Comparison of ENCODE assay signal across 9 cellular contexts in the genomic region with DNA sequence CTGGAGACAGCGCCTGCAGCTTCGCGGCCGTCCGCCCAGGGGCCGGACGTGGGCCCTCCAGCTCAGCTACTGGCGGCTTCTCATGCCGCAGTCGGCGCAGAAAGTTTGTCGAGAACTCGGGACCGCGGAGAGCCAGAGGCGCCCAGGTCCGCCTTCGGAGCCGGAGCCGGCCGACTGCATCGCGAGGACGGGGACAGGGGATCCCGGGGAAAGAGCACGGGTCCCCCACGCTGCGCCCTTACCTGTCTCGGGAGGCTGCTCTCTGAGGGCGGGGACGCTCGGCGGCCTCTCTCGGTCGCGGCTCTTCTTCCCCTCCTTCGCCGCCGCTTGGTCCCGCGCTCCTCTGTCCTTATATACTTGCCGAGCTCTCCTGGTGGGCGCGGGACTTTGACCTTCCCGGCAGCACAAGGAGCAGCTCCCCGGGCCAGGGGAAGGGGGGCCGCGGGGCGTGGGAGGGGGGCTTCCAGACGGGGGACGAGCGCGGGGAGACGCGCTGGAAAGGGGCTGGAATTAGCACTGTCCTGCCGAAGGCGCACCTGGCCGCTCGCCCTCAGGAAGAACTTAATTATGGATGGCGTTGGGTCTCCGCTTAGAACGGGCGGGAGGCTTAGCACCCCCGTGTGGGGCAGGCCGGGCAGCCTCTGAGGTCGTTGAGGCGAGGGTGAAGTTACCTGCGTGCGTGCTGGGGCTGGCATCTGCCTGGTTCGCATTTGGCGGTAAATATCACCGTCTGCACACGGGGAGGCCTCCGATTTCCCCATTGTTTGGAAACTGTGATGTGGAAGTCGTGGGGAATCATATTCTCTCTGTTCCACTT. TPM values are rescaled to one million over a fixed set of nuclear protein-coding genes. Genes with fewer than 3 reads are reported as not detected.
DNase-seq lines count a peak whose midpoint lies in the region; ATAC-seq and TF ChIP-seq lines count a peak whose summit lies in the region.
"Had no signal": no experiment of that assay in that cellular context is flagged by ENCODE, and none has a peak within 500 bp of the region (broad histone marks: within the 10 kb centered on the region; RNA-seq: fewer than 3 reads in every experiment).

A gene (minus strand): TSS at position 325 of the 817 bp plus-strand sequence. CDS start 3,808 bp downstream, outside the sequence.

- H3K4me1 ChIP-seq in heart left ventricle: peaks cover 0 to 16% (median 10%) of the 10 kb centered on the region in 12 donors
- no peaks in the 10 kb centered on the region for H3K4me1 ChIP-seq in prostate gland (replicated peaks)

- no peak for TF ChIP-seq CTCF in NB4 (IDR thresholded peaks at IDR 0.05; ENCODE audit: low read depth, low read length)
- TF ChIP-seq CTCF in heart left ventricle (IDR thresholded peaks at IDR 0.05): no peak
- peak in 1 of 4 experiments; percentile 17 for TF ChIP-seq CTCF in prostate gland (IDR thresholded peaks at IDR 0.05)

- H3K4me3 ChIP-seq in NB4 (ENCODE audit: low read depth, low read length): no peak within 1 kb of the TSS
- H3K4me3 ChIP-seq in heart left ventricle: peak within 1 kb of the TSS; percentile 26 to 62 (median 50)
- peak within 1 kb of the TSS; percentile 4 to 33 for H3K4me3 ChIP-seq in prostate gland
- H3K4me3 ChIP-seq: K562 had no signal

- WGBS in heart left ventricle, 4 donors: 4 to 8% (median 7%) methylated on average over 33 to 75 of the region's 75 CpGs
- WGBS in prostate gland: 5% methylated on average over 66 of the region's 75 CpGs

- H3K27me3 ChIP-seq in heart left ventricle (peaks cover 16 to 65% (median 44%) of the 10 kb centered on the region in 9 donors), prostate gland (replicated peaks; ENCODE audit: insufficient read depth) (no peaks in the 10 kb centered on the region)

- ATAC-seq in heart left ventricle: peak in 3 of 4 donors; percentile 40 to 54 (median 54)
- ATAC-seq in GM18519 (IDR thresholded peaks at IDR 0.05; ENCODE audit: low FRiP score, unreplicated experiment): no peak
- ATAC-seq: K562 had no signal

- DNase-seq in Daoy (ENCODE audit: low read depth) (peak; percentile 56), NB4 (ENCODE audit: low read depth) (peak; percentile 62), activated gamma-delta T cell treated with Interleukin-2 at 50 U/mL for 16 hours (peak; percentile 34), heart left ventricle (peak in 2 of 5 donors; percentile 38 to 70), prostate gland (ENCODE audit: low spot score) (no peak), caudate nucleus (lab: John Stamatoyannopoulos, UW) (no peak), SHP77 treated with DMSO at 0.1 percent for 48 hours (lab: John Stamatoyannopoulos, UW) (no peak)

- H3K36me3 ChIP-seq in heart left ventricle (no peaks in the 10 kb centered on the region), prostate gland (no peaks in the 10 kb centered on the region)

- H3K27ac ChIP-seq in heart left ventricle (no peak within 1 kb of the TSS), prostate gland (no peak within 1 kb of the TSS), caudate nucleus (ENCODE audit: low read depth, low read length) (no peak within 1 kb of the TSS)

- intact Hi-C loops in heart left ventricle (cut with DNase I) (no loop called here), prostate gland (cut with DNase I) (no loop called here)

- TF ChIP-seq POLR2A in NB4 (IDR thresholded peaks at IDR 0.05; ENCODE audit: extremely low read depth, insufficient read length) (no peak), heart left ventricle (IDR thresholded peaks at IDR 0.05) (no peak), prostate gland (IDR thresholded peaks at IDR 0.05) (no peak)

- H3K9me3 ChIP-seq in heart left ventricle: peaks cover 0 to 6% (median 0%) of the 10 kb centered on the region in 12 donors
- no peaks in the 10 kb centered on the region for H3K9me3 ChIP-seq in prostate gland

RNA-seq across cellular contexts. Expression of the gene that starts here (rescaled TPM):
- total RNA-seq in Daoy (2014; rRNA removed; shearing (Covaris generic)): 0.34 TPM in 1 of 2 replicates, not detected in the other
- total RNA-seq in heart left ventricle (1 to 10 TPM in 8 of 9 donors, under 1 TPM in 1; 0.77 to 8.0 (median 3.0) TPM), prostate gland (10 to 100 TPM in 1 of 2 donors, 1 to 10 TPM in 1; 2.6 to 31.0 TPM)
- 1 to 10 TPM; 2.6 to 7.8 TPM for polyA plus RNA-seq in heart left ventricle
- total RNA-seq: K562 had no signal
- polyA plus RNA-seq: K562 had no signal

Comparison
In these comparisons a context has a peak if more than half of its experiments do, and no peak if none do; other contexts are left out.
1. Peak in DNase-seq in Daoy; RNA of the gene not detected or under 1 TPM.
2. DNase-seq: peak in NB4 (single experiment) and activated gamma-delta T cell treated with Interleukin-2 at 50 U/mL for 16 hours (single experiment); none in prostate gland (single experiment), caudate nucleus (0 of 61) and SHP77 treated with DMSO at 0.1 percent for 48 hours (single experiment).